ENCODE assay signal across 8 cellular contexts in the genomic region with DNA sequence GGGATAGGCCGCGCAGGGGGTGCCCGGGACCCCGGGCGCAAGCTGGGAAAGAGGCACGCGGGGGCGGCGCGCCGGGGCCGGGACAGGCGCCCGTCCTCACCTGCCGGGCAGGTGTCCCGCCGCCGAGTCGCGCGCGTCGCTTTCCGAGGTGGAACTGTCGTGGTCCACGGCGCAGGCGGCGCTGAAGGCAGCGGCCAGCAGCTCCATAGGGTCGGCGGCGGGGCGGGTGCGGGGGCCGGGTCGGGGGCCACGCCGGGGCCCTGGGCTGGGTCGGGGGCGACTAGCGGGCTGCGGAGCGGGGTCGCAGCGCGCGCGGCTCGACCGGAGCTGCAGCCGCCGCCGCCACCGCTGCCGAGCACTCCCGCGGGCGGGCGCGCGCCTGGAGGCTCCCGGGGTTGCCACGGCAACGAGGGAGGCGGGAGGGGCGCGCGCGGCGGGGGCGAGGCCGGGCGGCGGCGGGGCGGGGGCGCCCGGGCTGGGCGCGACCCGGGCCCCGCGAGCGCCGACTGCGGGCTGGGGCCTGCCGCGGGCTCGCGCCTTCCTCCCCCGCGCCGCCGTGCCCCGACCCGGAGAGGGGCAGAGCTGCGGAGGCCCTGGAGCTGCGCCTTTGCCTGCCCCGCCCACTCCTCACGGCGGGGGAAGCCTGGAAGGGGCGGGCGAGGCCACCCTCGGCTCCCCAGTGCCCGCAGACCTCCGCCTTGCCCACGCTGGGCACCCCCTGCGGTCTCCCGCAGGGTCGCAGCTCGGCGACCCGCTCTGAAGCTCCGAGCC. TPM values are rescaled to one million over a fixed set of nuclear protein-coding genes. Genes with fewer than 3 reads are reported as not detected.
A peak's percentile ranks its signal among the peaks of the same experiment; 100 is the strongest.
DNase-seq lines count a peak whose midpoint lies in the region; TF ChIP-seq lines count a peak whose summit lies in the region.

No MANE protein-coding gene starts in this region.

- no peak overlapping the region for H3K9ac ChIP-seq in mesenchymal stem cell (ENCODE audit: low read length)

- peaks cover 4% of the 10 kb centered on the region for H3K9me3 ChIP-seq in left ventricle myocardium inferior (replicated peaks)
- H3K9me3 ChIP-seq in mesenchymal stem cell (ENCODE audit: control insufficient read depth, low read length): peaks cover 5% of the 10 kb centered on the region
- H3K9me3 ChIP-seq in uterus: no peaks in the 10 kb centered on the region

- H2AK5ac ChIP-seq in mesenchymal stem cell (ENCODE audit: low read length, severe bottlenecking): no peak overlapping the region

- intact Hi-C loops in left ventricle myocardium inferior (cut with micrococcal nuclease): no loop called here
- intact Hi-C loops in cardiac septum (cut with DNase I): no loop called here
- intact Hi-C loops in uterus (cut with DNase I; ENCODE audit: low total_unique reads): no loop called here

- H3K4me1 ChIP-seq in left ventricle myocardium inferior (peaks cover 19% of the 10 kb centered on the region), mesenchymal stem cell (ENCODE audit: control insufficient read depth, insufficient read depth, low read depth, low read length) (peaks cover 18% of the 10 kb centered on the region), uterus (no peaks in the 10 kb centered on the region)

- H3K18ac ChIP-seq in mesenchymal stem cell (ENCODE audit: low read depth in 1 of 2, low read length in 2 of 2): no peak overlapping the region

- TF ChIP-seq CTCF in left ventricle myocardium inferior (IDR thresholded peaks at IDR 0.05; ENCODE audit: borderline replicate concordance) (no peak), brain microvascular endothelial cell (IDR thresholded peaks at IDR 0.05; ENCODE audit: low read depth, low read length, missing control alignments) (no peak), uterus (IDR thresholded peaks at IDR 0.05) (no peak)

- H2AFZ ChIP-seq in mesenchymal stem cell (ENCODE audit: low read depth, low read length): no peak overlapping the region

- H2BK120ac ChIP-seq in mesenchymal stem cell (ENCODE audit: low read depth, low read length): peak overlapping the region; percentile 61

- no peak overlapping the region for H2BK5ac ChIP-seq in mesenchymal stem cell (ENCODE audit: low read depth, low read length, poor library complexity, severe bottlenecking)

- no peak overlapping the region for H4K91ac ChIP-seq in mesenchymal stem cell (ENCODE audit: low read length)

- H3K23ac ChIP-seq in mesenchymal stem cell (ENCODE audit: low read length in 2 of 2): peak overlapping the region in 1 of 2 experiments; percentile 72

- no peak overlapping the region for H2BK12ac ChIP-seq in mesenchymal stem cell (ENCODE audit: low read length in 2 of 2)

- DNase-seq in left ventricle myocardium inferior: no peak
- DNase-seq in cardiac septum (ENCODE audit: low spot score): no peak
- DNase-seq in brain microvascular endothelial cell: no peak
- no peak for DNase-seq in mesenchymal stem cell
- DNase-seq in uterus: no peak
- no peak for DNase-seq in activated CD4-positive, CD25-positive, alpha-beta regulatory T cell treated with anti-CD3 and anti-CD28 coated beads, Interleukin-2, amount 50 U/mL, for 72 hours
- DNase-seq in foreskin melanocyte: no peak
- DNase-seq in HuH-7.5 (ENCODE audit: low spot score): no peak

- H3K27ac ChIP-seq in left ventricle myocardium inferior (replicated peaks) (no peak overlapping the region), brain microvascular endothelial cell (no peak overlapping the region), mesenchymal stem cell (ENCODE audit: low read length, poor library complexity, severe bottlenecking) (no peak overlapping the region), uterus (no peak overlapping the region)

- no peak overlapping the region for H3K14ac ChIP-seq in mesenchymal stem cell (ENCODE audit: low read length in 2 of 2)

- H3K36me3 ChIP-seq in left ventricle myocardium inferior (no peaks in the 10 kb centered on the region), brain microvascular endothelial cell (replicated peaks) (no peaks in the 10 kb centered on the region), mesenchymal stem cell (ENCODE audit: control insufficient read depth in 1 of 2, insufficient read depth in 2 of 2, low read depth in 1 of 2, low read length in 2 of 2) (no peaks in the 10 kb centered on the region), uterus (no peaks in the 10 kb centered on the region)

- peaks cover 98% of the 10 kb centered on the region for H3K27me3 ChIP-seq in left ventricle myocardium inferior (ENCODE audit: low read depth)
- peaks cover 53% of the 10 kb centered on the region for H3K27me3 ChIP-seq in brain microvascular endothelial cell (replicated peaks)
- H3K27me3 ChIP-seq in mesenchymal stem cell (ENCODE audit: control insufficient read depth in 1 of 2, insufficient read depth in 1 of 2, low read length in 2 of 2): peaks cover 58 to 60% of the 10 kb centered on the region in 2 experiments
- no peaks in the 10 kb centered on the region for H3K27me3 ChIP-seq in uterus

- peak overlapping the region; percentile 55 for H3K4me3 ChIP-seq in left ventricle myocardium inferior
- peak overlapping the region; percentile 15 for H3K4me3 ChIP-seq in brain microvascular endothelial cell (ENCODE audit: low read depth, low read length)
- H3K4me3 ChIP-seq in mesenchymal stem cell (ENCODE audit: insufficient read depth in 1 of 2, low read depth in 1 of 2, low read length in 2 of 2): peak overlapping the region; percentile 49 to 58
- H3K4me3 ChIP-seq in uterus: peak overlapping the region; percentile 29 to 41

- no peak for TF ChIP-seq POLR2A in uterus (IDR thresholded peaks at IDR 0.05)

- 2% methylated on average over 19 of the region's 115 CpGs for WGBS in mesenchymal stem cell

- H4K8ac ChIP-seq in mesenchymal stem cell (ENCODE audit: low read length): no peak overlapping the region

- H2BK15ac ChIP-seq in mesenchymal stem cell (ENCODE audit: low read depth, poor library complexity, severe bottlenecking): no peak overlapping the region

- H3K4ac ChIP-seq in mesenchymal stem cell (ENCODE audit: low read depth in 1 of 2, low read length in 2 of 2): no peak overlapping the region

- H3K4me2 ChIP-seq in mesenchymal stem cell (ENCODE audit: low read length, poor library complexity, severe bottlenecking): peak overlapping the region; percentile 46

- no peaks in the 10 kb centered on the region for H3K79me1 ChIP-seq in mesenchymal stem cell (replicated peaks; ENCODE audit: low read length, poor library complexity, severe bottlenecking)

- in situ Hi-C loops in brain microvascular endothelial cell (cut with HindIII; ENCODE audit: low pct_ligation_motif_present, low sequenced_read_pairs): no loop called here

RNA-seq across cellular contexts. Expression of a gene that starts 57.9 kb away (rescaled TPM):
- 1.0 TPM for total RNA-seq in left ventricle myocardium inferior
- 1.1 TPM for total RNA-seq in cardiac septum
- 0.95 TPM for polyA plus RNA-seq in mesenchymal stem cell (2013, experiment 1 of 2)
- 0.90 TPM for polyA plus RNA-seq in mesenchymal stem cell (2013, experiment 2 of 2)
- 1 to 10 TPM in 1 of 4 donors, under 1 TPM in 1, not detected in 2; 0.35 to 2.0 TPM for total RNA-seq in uterus
